In the genomic region with DNA sequence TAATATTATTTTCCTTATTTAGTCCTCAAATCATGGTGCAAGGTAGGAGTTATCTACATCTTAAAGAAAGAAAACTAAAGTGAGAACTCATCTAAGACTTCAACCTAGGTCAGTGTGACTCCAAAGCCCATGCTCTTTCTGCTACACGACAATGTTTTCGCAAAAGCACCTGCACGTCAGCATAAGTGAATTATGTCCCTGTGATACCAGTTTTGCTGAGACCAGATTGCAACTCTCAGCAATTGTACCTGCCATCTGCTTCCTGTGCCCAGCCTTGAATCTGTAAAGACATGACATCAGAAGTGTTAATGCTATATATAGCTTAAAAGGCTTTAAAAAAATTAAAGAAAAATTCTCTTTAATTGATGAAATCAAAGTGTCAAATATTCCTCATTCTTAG, we compare ENCODE assay signal across 25 cellular contexts. TPM values are rescaled to one million over a fixed set of nuclear protein-coding genes. Genes with fewer than 3 reads are reported as not detected.
"Had no signal": no experiment of that assay in that cellular context is flagged by ENCODE, and none has a peak within 500 bp of the region (broad histone marks: within the 10 kb centered on the region; RNA-seq: fewer than 3 reads in every experiment).

No MANE protein-coding gene starts in this region.

- ATAC-seq: activated naive CD4-positive, alpha-beta T cell treated with anti-CD3 and anti-CD28 coated beads, Interleukin-2, amount 50 U/mL, for 72 hours; activated T-helper 17 cell treated with anti-CD3 and anti-CD28 coated beads, Interleukin-2, amount 50 U/mL, for 72 hours; esophagus mucosa; left lung; naive thymus-derived CD4-positive, alpha-beta T cell; right lobe of liver; stimulated activated memory B cell treated with anti-CD40 and anti-IgM and Interleukin-4, amounts not matched to agents 10 μg/mL and 1 μg/mL and 100 μg/mL, for 72 hours; WTC11 had no signal

- DNase-seq: activated CD8-positive, alpha-beta memory T cell treated with anti-CD3 and anti-CD28 coated beads, Interleukin-2, amount 50 U/mL, for 4 hours; activated T-cell treated with anti-CD3 and anti-CD28 coated beads, Interleukin-2, amount 50 U/mL, for 24 hours; brain microvascular endothelial cell; caudate nucleus; dermis blood vessel endothelial cell; effector memory CD4-positive, alpha-beta T cell; foreskin melanocyte; immature natural killer cell; kidney glomerular epithelial cell; left lung; naive thymus-derived CD4-positive, alpha-beta T cell; occipital lobe; posterior cingulate gyrus; right lobe of liver; stomach; transverse colon had no signal

RNA-seq across cellular contexts. Expression of a gene that starts 43.4 kb away (rescaled TPM):
- polyA plus RNA-seq: adipose tissue; endothelial cell of umbilical vein; hepatocyte; immature natural killer cell; lung; naive thymus-derived CD4-positive, alpha-beta T cell; stomach had no signal
